In genomic region chr7:158468225-158468624, GRCh38 we compare ENCODE assay signal across 18 cellular contexts.
DNase-seq lines count a peak whose midpoint lies in the region; ATAC-seq and TF ChIP-seq lines count a peak whose summit lies in the region.
"Had no signal": no experiment of that assay in that cellular context is flagged by ENCODE, and none has a peak within 500 bp of the region (broad histone marks: within the 10 kb centered on the region; RNA-seq: fewer than 3 reads in every experiment).

No MANE protein-coding gene starts in this region.

- no peaks in the 10 kb centered on the region for H3K79me2 ChIP-seq in neural progenitor cell (ENCODE audit: low read depth)

- H3K27me3 Mint-ChIP-seq in neural progenitor cell (ENCODE audit: insufficient read depth, low read depth): peaks cover 8% of the 10 kb centered on the region
- peaks cover 12% of the 10 kb centered on the region for H3K27me3 Mint-ChIP-seq in activated naive CD8-positive, alpha-beta T cell treated with anti-CD3 and anti-CD28 coated beads for 36 hours

- H3K4me1 ChIP-seq in iPS-15b (ENCODE audit: control insufficient read depth, insufficient read depth, low read length): peaks cover 35% of the 10 kb centered on the region
- peaks cover 38% of the 10 kb centered on the region for H3K4me1 ChIP-seq in neural progenitor cell
- H3K4me1 ChIP-seq: SJCRH30 had no signal

- H3K9me3 Mint-ChIP-seq in neural progenitor cell: peaks cover 9% of the 10 kb centered on the region
- H3K9me3 Mint-ChIP-seq in activated naive CD8-positive, alpha-beta T cell treated with anti-CD3 and anti-CD28 coated beads for 36 hours: no peaks in the 10 kb centered on the region

- H3K9me3 ChIP-seq in iPS-15b (ENCODE audit: control insufficient read depth, insufficient read depth, low read length) (no peaks in the 10 kb centered on the region), neural progenitor cell (ENCODE audit: low read depth) (no peaks in the 10 kb centered on the region)
- H3K9me3 ChIP-seq: SJCRH30 had no signal

- H3K36me3 Mint-ChIP-seq in neural progenitor cell: no peaks in the 10 kb centered on the region
- H3K36me3 Mint-ChIP-seq in activated naive CD8-positive, alpha-beta T cell treated with anti-CD3 and anti-CD28 coated beads for 36 hours: no peaks in the 10 kb centered on the region
- H3K36me3 Mint-ChIP-seq: CD14-positive monocyte, T-cell had no signal

- H2AFZ ChIP-seq in neural progenitor cell (replicated peaks): no peak overlapping the region

- peak overlapping the region; percentile 9 for H3K9ac ChIP-seq in iPS-15b (ENCODE audit: low read depth, low read length)
- H3K9ac ChIP-seq in neural progenitor cell: no peak overlapping the region

- H3K27me3 ChIP-seq in H7 (ENCODE audit: control insufficient read depth, insufficient read depth, low read length): no peaks in the 10 kb centered on the region
- H3K27me3 ChIP-seq in iPS-15b (ENCODE audit: control insufficient read depth, insufficient read depth, low read length): no peaks in the 10 kb centered on the region
- H3K27me3 ChIP-seq in neural progenitor cell: no peaks in the 10 kb centered on the region

- no peaks in the 10 kb centered on the region for H4K20me1 ChIP-seq in neural progenitor cell (ENCODE audit: low read depth)

- peaks cover 20% of the 10 kb centered on the region for H3K4me1 Mint-ChIP-seq in neural progenitor cell
- peaks cover under 1% of the 10 kb centered on the region for H3K4me1 Mint-ChIP-seq in activated naive CD8-positive, alpha-beta T cell treated with anti-CD3 and anti-CD28 coated beads for 36 hours
- H3K4me1 Mint-ChIP-seq: B cell, T-cell had no signal

- H3K4me3 ChIP-seq in H7 (ENCODE audit: insufficient read depth, low read depth, low read length): no peak overlapping the region
- H3K4me3 ChIP-seq in iPS-15b (ENCODE audit: low read depth, low read length): no peak overlapping the region
- H3K4me3 ChIP-seq in neural progenitor cell: no peak overlapping the region
- H3K4me3 ChIP-seq: SJCRH30 had no signal

- no peak for ATAC-seq in HG02763 (IDR thresholded peaks at IDR 0.05; ENCODE audit: unreplicated experiment)
- no peak for ATAC-seq in GM21528 (IDR thresholded peaks at IDR 0.05; ENCODE audit: low FRiP score, unreplicated experiment)
- ATAC-seq: T-cell had no signal

- no peaks in the 10 kb centered on the region for H3F3A ChIP-seq in neural progenitor cell (ENCODE audit: low read depth)

- H3K4me2 ChIP-seq in neural progenitor cell: peak overlapping the region; percentile 64

- DNase-seq in H7 (peak; percentile 88), NCI-H526 (lab: John Stamatoyannopoulos, UW) (peak; percentile 98), neural progenitor cell (ENCODE audit: low spot score) (peak; percentile 49)
- no peak for DNase-seq in activated naive CD8-positive, alpha-beta T cell treated with anti-CD3 and anti-CD28 coated beads for 36 hours
- DNase-seq: GDM1, HCEC 1CT, NCI-H1105, NCI-H146, NCI-H2029, NCI-H446, SJCRH30, T-cell had no signal

- TF ChIP-seq CTCF in neural progenitor cell (IDR thresholded peaks at IDR 0.05): no peak

- H3K4me3 Mint-ChIP-seq in neural progenitor cell: no peak overlapping the region
- no peak overlapping the region for H3K4me3 Mint-ChIP-seq in activated naive CD8-positive, alpha-beta T cell treated with anti-CD3 and anti-CD28 coated beads for 36 hours
- H3K4me3 Mint-ChIP-seq: B cell, IgD-negative memory B cell, T-cell had no signal

- no peak overlapping the region for H3K27ac Mint-ChIP-seq in neural progenitor cell
- no peak overlapping the region for H3K27ac Mint-ChIP-seq in activated naive CD8-positive, alpha-beta T cell treated with anti-CD3 and anti-CD28 coated beads for 36 hours
- H3K27ac Mint-ChIP-seq: B cell, IgD-negative memory B cell, T-cell had no signal

- H3K27ac ChIP-seq in neural progenitor cell: no peak overlapping the region
- H3K27ac ChIP-seq: SJCRH30 had no signal

- H3K36me3 ChIP-seq in H7 (replicated peaks; ENCODE audit: control insufficient read depth, insufficient read depth, low read length) (no peaks in the 10 kb centered on the region), iPS-15b (ENCODE audit: control insufficient read depth, insufficient read depth, low read length) (no peaks in the 10 kb centered on the region), neural progenitor cell (no peaks in the 10 kb centered on the region)
- H3K36me3 ChIP-seq: SJCRH30 had no signal
